In the genomic region with DNA sequence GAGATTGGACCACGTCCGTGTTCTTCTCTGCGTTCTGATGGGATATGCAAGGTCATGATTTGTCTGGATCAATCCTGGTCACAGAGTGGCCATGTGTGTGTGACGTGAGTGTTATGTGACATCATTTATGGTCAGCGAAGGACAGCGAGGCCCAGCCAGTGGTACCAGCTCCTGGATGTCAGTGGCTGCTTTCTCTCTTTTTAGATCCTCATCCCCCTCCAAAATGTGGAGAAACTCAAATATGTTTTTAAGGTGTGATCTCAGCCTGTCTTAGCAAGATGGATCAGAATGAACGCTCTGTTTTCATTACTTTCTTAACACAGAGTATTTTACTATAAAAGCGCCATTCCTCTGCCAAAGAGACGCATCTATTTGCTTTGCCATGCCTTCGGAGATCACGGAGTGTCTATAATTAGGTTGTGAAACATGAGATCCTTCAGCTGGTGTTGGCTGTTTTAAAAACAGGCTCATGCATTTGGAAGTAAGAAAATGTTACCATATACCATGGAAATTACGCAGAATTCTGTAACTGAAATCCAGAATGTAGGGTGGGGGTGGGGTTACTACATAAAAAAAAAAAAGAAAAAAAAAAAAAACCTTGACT, we compare ENCODE assay signal across 16 cellular contexts.
DNase-seq lines count a peak whose midpoint lies in the region; ATAC-seq, FAIRE-seq and TF ChIP-seq lines count a peak whose summit lies in the region.
"Had no signal": no experiment of that assay in that cellular context is flagged by ENCODE, and none has a peak within 500 bp of the region (broad histone marks: within the 10 kb centered on the region; RNA-seq: fewer than 3 reads in every experiment).

No MANE protein-coding gene starts in this region.

- TF ChIP-seq POLR2A in HepG2 (IDR thresholded peaks at IDR 0.05; ENCODE audit: insufficient read depth in 1 of 2, low read depth in 2 of 2, low read length in 2 of 2) (no peak), right lobe of liver (IDR thresholded peaks at IDR 0.05) (no peak), testis (IDR thresholded peaks at IDR 0.05) (no peak)

- peaks cover 6 to 53% of the 10 kb centered on the region in 2 experiments for H3K27me3 ChIP-seq in HepG2 (ENCODE audit: control insufficient read depth in 1 of 2, insufficient read depth in 2 of 2, low read length in 2 of 2)
- no peaks in the 10 kb centered on the region for H3K27me3 ChIP-seq in right lobe of liver
- H3K27me3 ChIP-seq in testis: no peaks in the 10 kb centered on the region

- CTCF ChIA-PET in HepG2 (lab: Yijun Ruan, JAX; ENCODE audit: low intra/inter-chr PET ratio, low total read pairs): no interaction called here

- WGBS in HepG2 (ENCODE audit: low lambda C conversion rate): 9% methylated on average over 9 of the region's 12 CpGs
- WGBS in right lobe of liver (ENCODE audit: insufficient coverage, low coverage, low lambda C conversion rate, missing lambda C conversion rate): 50% methylated on average over 6 of the region's 12 CpGs
- 86 to 87% methylated on average over 12 of the region's 12 CpGs for WGBS in testis, 2 donors

- TF ChIP-seq EP300 in HepG2 (IDR thresholded peaks at IDR 0.05; ENCODE audit: low read depth in 2 of 2, low read length in 2 of 2) (no peak), HepG2 (CRISPR knock-in tag; IDR thresholded peaks at IDR 0.05; ENCODE audit: borderline replicate concordance) (no peak)

- intact Hi-C loops in HepG2 (cut with micrococcal nuclease; ENCODE audit: unreplicated experiment) (no loop called here), right lobe of liver (cut with DNase I) (no loop called here), testis (cut with DNase I; ENCODE audit: low total_unique reads) (no loop called here)

- no peak overlapping the region for H3K4me3 ChIP-seq in HepG2 (replicated peaks in 1 of 3; ENCODE audit: insufficient read depth in 1 of 3, low read depth in 2 of 3, low read length in 3 of 3)
- H3K4me3 ChIP-seq in right lobe of liver: no peak overlapping the region
- H3K4me3 ChIP-seq in testis: no peak overlapping the region
- H3K4me3 ChIP-seq: GM23248 had no signal

- H3K4me1 ChIP-seq in HepG2 (ENCODE audit: insufficient read depth, low read length) (no peaks in the 10 kb centered on the region), right lobe of liver (no peaks in the 10 kb centered on the region), testis (no peaks in the 10 kb centered on the region)

- no peak overlapping the region for H3K4me2 ChIP-seq in HepG2 (ENCODE audit: low read depth, low read length)

- no peak for DNase-seq in HepG2 (ENCODE audit: low spot score)
- DNase-seq in right lobe of liver: no peak
- DNase-seq in NCI-H526 treated with DMSO at 0.1 percent for 48 hours (lab: John Stamatoyannopoulos, UW): peak; percentile 3
- DNase-seq in left kidney (ENCODE audit: low read depth, low spot score): peak; percentile 36
- no peak for DNase-seq in activated T-cell treated with anti-CD3 and anti-CD28 coated beads, Interleukin-2, amount 50 U/mL, for 48 hours
- DNase-seq in stimulated activated naive CD4-positive, alpha-beta T cell treated with Interleukin-2 at 50 U/mL for 16 hours (lab: John Stamatoyannopoulos, UW): no peak
- DNase-seq in testis: no peak
- no peak for DNase-seq in NK-92 treated with Interleukin-12 subunit alpha and Interleukin-12 subunit beta, amount 100 ng/mL, for 24 hours (lab: John Stamatoyannopoulos, UW)
- DNase-seq: C1 segment of cervical spinal cord; Calu3; CD4-positive, alpha-beta T cell; DMS 273 treated with DMSO at 0.1 percent for 48 hours; GM23248 had no signal

- no peak for TF ChIP-seq CTCF in HepG2 (CRISPR knock-in tag; IDR thresholded peaks at IDR 0.05)
- no peak for TF ChIP-seq CTCF in right lobe of liver (IDR thresholded peaks at IDR 0.05)
- no peak for TF ChIP-seq CTCF in testis (IDR thresholded peaks at IDR 0.05)

- TF ChIP-seq RAD21 in HepG2 (CRISPR knock-in tag; IDR thresholded peaks at IDR 0.05): no peak

- ATAC-seq in HepG2: no peak
- ATAC-seq in right lobe of liver: no peak
- ATAC-seq: HCT116 had no signal

- no peaks in the 10 kb centered on the region for H3K79me2 ChIP-seq in HepG2 (ENCODE audit: insufficient read depth, low read length)

- H3K36me3 ChIP-seq in HepG2 (replicated peaks in 1 of 2; ENCODE audit: control insufficient read depth in 1 of 2, insufficient read depth in 2 of 2, low read length in 2 of 2) (no peaks in the 10 kb centered on the region), right lobe of liver (no peaks in the 10 kb centered on the region), testis (ENCODE audit: low read depth, missing control alignments) (no peaks in the 10 kb centered on the region)

- H3K9me3 ChIP-seq in HepG2 (ENCODE audit: low read length): no peaks in the 10 kb centered on the region
- H3K9me3 ChIP-seq in right lobe of liver: no peaks in the 10 kb centered on the region
- H3K9me3 ChIP-seq in testis: no peaks in the 10 kb centered on the region

- no peak overlapping the region for H3K9ac ChIP-seq in HepG2 (ENCODE audit: insufficient read depth, low read depth, low read length)
- H3K9ac ChIP-seq: GM23248 had no signal

- BruUV-seq in HepG2 (replicated peaks; lab: Mats Ljungman, UMichigan): no TSS peak

- no peak overlapping the region for H2AFZ ChIP-seq in HepG2 (ENCODE audit: low read length)
- H2AFZ ChIP-seq: GM23248 had no signal

- POLR2A ChIA-PET in HepG2 (lab: Yijun Ruan, JAX): no interaction called here

- H3K27ac ChIP-seq in HepG2 (ENCODE audit: extremely low read length, insufficient read depth, low read length) (no peak overlapping the region), right lobe of liver (no peak overlapping the region), testis (no peak overlapping the region)
- H3K27ac ChIP-seq: GM23248, HL-60 had no signal

- no peaks in the 10 kb centered on the region for H4K20me1 ChIP-seq in HepG2 (ENCODE audit: insufficient read depth, low read length)

- in situ Hi-C loops in HepG2 (cut with HindIII; ENCODE audit: extremely low pct_ligation_motif_present, low pct_unique_long_range_greater_than_20kb): no loop called here

- no peak for FAIRE-seq in HepG2 (lab: Jason Lieb, UNC)
- FAIRE-seq: H54 had no signal

TF ChIP-seq in HepG2, 621 proteins besides CTCF, POLR2A, EP300 and RAD21:
- TF ChIP-seq, protein P1, sequence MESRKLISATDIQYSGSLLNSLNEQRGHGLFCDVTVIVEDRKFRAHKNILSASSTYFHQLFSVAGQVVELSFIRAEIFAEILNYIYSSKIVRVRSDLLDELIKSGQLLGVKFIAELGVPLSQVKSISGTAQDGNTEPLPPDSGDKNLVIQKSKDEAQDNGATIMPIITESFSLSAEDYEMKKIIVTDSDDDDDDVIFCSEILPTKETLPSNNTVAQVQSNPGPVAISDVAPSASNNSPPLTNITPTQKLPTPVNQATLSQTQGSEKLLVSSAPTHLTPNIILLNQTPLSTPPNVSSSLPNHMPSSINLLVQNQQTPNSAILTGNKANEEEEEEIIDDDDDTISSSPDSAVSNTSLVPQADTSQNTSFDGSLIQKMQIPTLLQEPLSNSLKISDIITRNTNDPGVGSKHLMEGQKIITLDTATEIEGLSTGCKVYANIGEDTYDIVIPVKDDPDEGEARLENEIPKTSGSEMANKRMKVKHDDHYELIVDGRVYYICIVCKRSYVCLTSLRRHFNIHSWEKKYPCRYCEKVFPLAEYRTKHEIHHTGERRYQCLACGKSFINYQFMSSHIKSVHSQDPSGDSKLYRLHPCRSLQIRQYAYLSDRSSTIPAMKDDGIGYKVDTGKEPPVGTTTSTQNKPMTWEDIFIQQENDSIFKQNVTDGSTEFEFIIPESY (CRISPR knock-in tag; IDR thresholded peaks at IDR 0.05): no peak
- peak; percentile 70 for TF ChIP-seq CREB1 (IDR thresholded peaks at IDR 0.05)
- no peak for TF ChIP-seq CREB1 (CRISPR knock-in tag; IDR thresholded peaks at IDR 0.05)

Comparison
In these comparisons a context has a peak if more than half of its experiments do, and no peak if none do; other contexts are left out.
1. DNase-seq: peak in NCI-H526 treated with DMSO at 0.1 percent for 48 hours (single experiment) and left kidney (single experiment); none in HepG2 (single experiment), right lobe of liver (0 of 3), activated T-cell treated with anti-CD3 and anti-CD28 coated beads, Interleukin-2, amount 50 U/mL, for 48 hours (0 of 2), stimulated activated naive CD4-positive, alpha-beta T cell treated with Interleukin-2 at 50 U/mL for 16 hours (single experiment), testis (single experiment) and NK-92 treated with Interleukin-12 subunit alpha and Interleukin-12 subunit beta, amount 100 ng/mL, for 24 hours (single experiment).